Comparison of ENCODE assay signal across 1 cellular context in the genomic region with DNA sequence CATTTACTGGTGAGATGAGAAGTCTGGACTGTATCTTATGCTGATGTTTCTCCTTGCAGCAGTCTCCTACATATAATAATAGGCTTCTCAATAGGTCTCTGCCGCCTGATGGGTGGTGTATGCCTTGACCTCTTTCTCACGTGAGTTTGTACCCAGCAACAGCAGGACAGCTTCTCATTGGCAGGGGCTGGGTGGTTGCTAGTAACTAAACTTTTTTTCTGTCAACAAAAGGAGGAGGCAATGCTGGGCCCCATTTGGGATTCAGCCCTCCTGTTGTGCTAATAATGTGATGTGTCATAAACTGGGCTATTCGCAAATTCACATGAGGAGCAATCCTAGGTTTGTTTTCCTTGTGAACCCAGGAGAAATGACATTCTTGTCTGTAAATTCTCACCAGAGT.
TF ChIP-seq lines count a peak whose summit lies in the region.

No MANE protein-coding gene starts in this region.

TF ChIP-seq in SK-N-SH treated with all-trans-retinoic acid at 6 μM for 48 hours, 23 proteins besides CTCF, POLR2A, EP300 and RAD21 (continued from another document):
- TF ChIP-seq, protein P1, sequence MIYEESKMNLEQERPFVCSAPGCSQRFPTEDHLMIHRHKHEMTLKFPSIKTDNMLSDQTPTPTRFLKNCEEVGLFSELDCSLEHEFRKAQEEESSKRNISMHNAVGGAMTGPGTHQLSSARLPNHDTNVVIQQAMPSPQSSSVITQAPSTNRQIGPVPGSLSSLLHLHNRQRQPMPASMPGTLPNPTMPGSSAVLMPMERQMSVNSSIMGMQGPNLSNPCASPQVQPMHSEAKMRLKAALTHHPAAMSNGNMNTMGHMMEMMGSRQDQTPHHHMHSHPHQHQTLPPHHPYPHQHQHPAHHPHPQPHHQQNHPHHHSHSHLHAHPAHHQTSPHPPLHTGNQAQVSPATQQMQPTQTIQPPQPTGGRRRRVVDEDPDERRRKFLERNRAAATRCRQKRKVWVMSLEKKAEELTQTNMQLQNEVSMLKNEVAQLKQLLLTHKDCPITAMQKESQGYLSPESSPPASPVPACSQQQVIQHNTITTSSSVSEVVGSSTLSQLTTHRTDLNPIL (CRISPR knock-in tag; IDR thresholded peaks at IDR 0.05; ENCODE audit: low read depth): no peak
- TF ChIP-seq ZC3H10 (CRISPR knock-in tag; IDR thresholded peaks at IDR 0.05): no peak
- TF ChIP-seq ZFP30 (CRISPR knock-in tag; IDR thresholded peaks at IDR 0.05): no peak
- TF ChIP-seq, protein P2, sequence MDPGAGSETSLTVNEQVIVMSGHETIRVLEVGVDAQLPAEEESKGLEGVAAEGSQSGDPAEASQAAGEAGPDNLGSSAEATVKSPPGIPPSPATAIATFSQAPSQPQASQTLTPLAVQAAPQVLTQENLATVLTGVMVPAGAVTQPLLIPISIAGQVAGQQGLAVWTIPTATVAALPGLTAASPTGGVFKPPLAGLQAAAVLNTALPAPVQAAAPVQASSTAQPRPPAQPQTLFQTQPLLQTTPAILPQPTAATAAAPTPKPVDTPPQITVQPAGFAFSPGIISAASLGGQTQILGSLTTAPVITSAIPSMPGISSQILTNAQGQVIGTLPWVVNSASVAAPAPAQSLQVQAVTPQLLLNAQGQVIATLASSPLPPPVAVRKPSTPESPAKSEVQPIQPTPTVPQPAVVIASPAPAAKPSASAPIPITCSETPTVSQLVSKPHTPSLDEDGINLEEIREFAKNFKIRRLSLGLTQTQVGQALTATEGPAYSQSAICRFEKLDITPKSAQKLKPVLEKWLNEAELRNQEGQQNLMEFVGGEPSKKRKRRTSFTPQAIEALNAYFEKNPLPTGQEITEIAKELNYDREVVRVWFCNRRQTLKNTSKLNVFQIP (CRISPR knock-in tag; IDR thresholded peaks at IDR 0.05; ENCODE audit: borderline replicate concordance, low read depth): no peak
- TF ChIP-seq TOX (CRISPR knock-in tag; IDR thresholded peaks at IDR 0.05; ENCODE audit: borderline replicate concordance): no peak
- TF ChIP-seq BACH2 (CRISPR knock-in tag; IDR thresholded peaks at IDR 0.05; ENCODE audit: borderline replicate concordance): no peak
